In the genomic region with DNA sequence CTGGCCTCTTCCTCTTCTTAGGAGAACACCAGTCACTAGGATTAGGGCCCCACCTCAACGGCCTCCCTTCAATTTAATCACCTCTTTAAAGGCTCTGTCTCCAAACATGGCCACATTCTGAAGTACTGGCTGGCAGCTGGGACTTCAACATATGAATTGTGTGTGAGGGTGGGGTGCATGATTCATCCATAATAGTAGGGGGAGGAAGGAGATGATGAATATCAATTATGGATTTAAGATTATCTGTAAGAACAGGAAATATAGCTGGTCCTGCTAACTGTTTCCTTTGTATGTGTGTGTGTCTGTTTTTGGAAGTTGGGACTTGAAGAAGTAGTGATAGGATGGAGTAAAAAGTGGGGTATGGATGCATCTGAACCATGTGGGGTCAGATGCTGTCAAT, we compare ENCODE assay signal across 34 cellular contexts.
"Had no signal": no experiment of that assay in that cellular context is flagged by ENCODE, and none has a peak within 500 bp of the region (broad histone marks: within the 10 kb centered on the region; RNA-seq: fewer than 3 reads in every experiment).

No MANE protein-coding gene starts in this region.

- ATAC-seq: activated CD8-positive, alpha-beta memory T cell treated with anti-CD3 and anti-CD28 coated beads, Interleukin-2, amount 10 ng/mL, durations not matched to agents 7 days and 5 days; activated T-cell treated with anti-CD3 and anti-CD28 coated beads, Interleukin-2, amount 50 U/mL, for 72 hours; activated T-helper 17 cell treated with anti-CD3 and anti-CD28 coated beads, Interleukin-2, amount 50 U/mL, for 72 hours had no signal

- H3K36me3 Mint-ChIP-seq: activated CD8-positive, alpha-beta memory T cell treated with anti-CD3 and anti-CD28 coated beads, Interleukin-2, amount 10 ng/mL, durations not matched to agents 7 days and 5 days; activated naive CD8-positive, alpha-beta T cell treated with anti-CD3 and anti-CD28 coated beads for 36 hours had no signal

- H3K9me3 Mint-ChIP-seq: activated CD4-positive, alpha-beta memory T cell treated with anti-CD3 and anti-CD28 coated beads, Interleukin-2, amount 10 ng/mL, durations not matched to agents 7 days and 5 days; activated naive CD8-positive, alpha-beta T cell treated with anti-CD3 and anti-CD28 coated beads for 36 hours; activated T-cell treated with anti-CD3 and anti-CD28 coated beads, Interleukin-2, amount 50 U/mL, for 72 hours; activated T-helper 17 cell treated with anti-CD3 and anti-CD28 coated beads, Interleukin-2, amount 50 U/mL, for 72 hours had no signal

- H3K27ac Mint-ChIP-seq: activated CD4-positive, alpha-beta memory T cell treated with anti-CD3 and anti-CD28 coated beads, Interleukin-2, amount 10 ng/mL, durations not matched to agents 7 days and 5 days; activated CD8-positive, alpha-beta memory T cell treated with anti-CD3 and anti-CD28 coated beads, Interleukin-2, amount 10 ng/mL, durations not matched to agents 7 days and 5 days; activated naive CD8-positive, alpha-beta T cell treated with anti-CD3 and anti-CD28 coated beads for 36 hours; activated T-cell treated with anti-CD3 and anti-CD28 coated beads, Interleukin-2, amount 50 U/mL, for 72 hours; activated T-helper 17 cell treated with anti-CD3 and anti-CD28 coated beads, Interleukin-2, amount 50 U/mL, for 72 hours had no signal

- DNase-seq: activated CD4-positive, alpha-beta memory T cell treated with anti-CD3 and anti-CD28 coated beads, Interleukin-2, amount 10 ng/mL, durations not matched to agents 7 days and 5 days; activated CD4-positive, alpha-beta T cell treated with anti-CD3 and anti-CD28 coated beads for 1 hour; activated CD4-positive, alpha-beta T cell treated with anti-CD3 and anti-CD28 coated beads for 48 hours; activated CD4-positive, CD25-positive, alpha-beta regulatory T cell; activated CD8-positive, alpha-beta memory T cell treated with anti-CD3 and anti-CD28 coated beads for 24 hours; activated CD8-positive, alpha-beta memory T cell treated with anti-CD3 and anti-CD28 coated beads, Interleukin-2, amount 10 ng/mL, durations not matched to agents 7 days and 5 days; activated CD8-positive, alpha-beta memory T cell treated with anti-CD3 and anti-CD28 coated beads, Interleukin-2, amount 50 U/mL, for 48 hours; activated effector memory CD4-positive, alpha-beta T cell treated with anti-CD3 and anti-CD28 coated beads, Interleukin-2, amount 50 U/mL, for 16 hours; activated naive CD4-positive, alpha-beta T cell; activated naive CD4-positive, alpha-beta T cell treated with anti-CD3 and anti-CD28 coated beads, Interleukin-2, amount 50 U/mL, for 16 hours; activated naive CD8-positive, alpha-beta T cell treated with anti-CD3 and anti-CD28 coated beads for 36 hours; activated T-cell treated with anti-CD3 and anti-CD28 coated beads, Interleukin-2, amount 50 U/mL, for 72 hours; amniotic stem cell; aorta; brain microvascular endothelial cell; central memory CD4-positive, alpha-beta T cell; Kasumi-1; KG1; MG63; NCI-H1092 treated with DMSO at 0.1 percent for 48 hours; NCI-H1417; NCI-H146; NCI-H187; NCI-H2081; NCI-H2171 treated with DMSO at 0.1 percent for 48 hours; NCI-H2227 treated with DMSO at 0.1 percent for 48 hours; NCI-H446 treated with DMSO at 0.1 percent for 48 hours; NCI-H69; NK-92 treated with Interleukin-12 subunit alpha and Interleukin-12 subunit beta, amount 100 ng/mL, for 24 hours; OCI-M1; Right ventricle myocardium superior; SJCRH30; T1000 had no signal

- H3K4me1 Mint-ChIP-seq: activated CD4-positive, alpha-beta memory T cell treated with anti-CD3 and anti-CD28 coated beads, Interleukin-2, amount 10 ng/mL, durations not matched to agents 7 days and 5 days; activated CD8-positive, alpha-beta memory T cell treated with anti-CD3 and anti-CD28 coated beads, Interleukin-2, amount 10 ng/mL, durations not matched to agents 7 days and 5 days had no signal

- H3K27me3 Mint-ChIP-seq: activated CD4-positive, alpha-beta memory T cell treated with anti-CD3 and anti-CD28 coated beads, Interleukin-2, amount 10 ng/mL, durations not matched to agents 7 days and 5 days; activated CD8-positive, alpha-beta memory T cell treated with anti-CD3 and anti-CD28 coated beads, Interleukin-2, amount 10 ng/mL, durations not matched to agents 7 days and 5 days; activated naive CD8-positive, alpha-beta T cell treated with anti-CD3 and anti-CD28 coated beads for 36 hours; activated T-helper 17 cell treated with anti-CD3 and anti-CD28 coated beads, Interleukin-2, amount 50 U/mL, for 72 hours had no signal

- H3K4me3 Mint-ChIP-seq: activated CD4-positive, alpha-beta memory T cell treated with anti-CD3 and anti-CD28 coated beads, Interleukin-2, amount 10 ng/mL, durations not matched to agents 7 days and 5 days; activated CD8-positive, alpha-beta memory T cell treated with anti-CD3 and anti-CD28 coated beads, Interleukin-2, amount 10 ng/mL, durations not matched to agents 7 days and 5 days; activated naive CD8-positive, alpha-beta T cell treated with anti-CD3 and anti-CD28 coated beads for 36 hours; activated T-cell treated with anti-CD3 and anti-CD28 coated beads, Interleukin-2, amount 50 U/mL, for 72 hours; activated T-helper 17 cell treated with anti-CD3 and anti-CD28 coated beads, Interleukin-2, amount 50 U/mL, for 72 hours had no signal
